10 cellular contexts compared by ENCODE assay signal in the genomic region with DNA sequence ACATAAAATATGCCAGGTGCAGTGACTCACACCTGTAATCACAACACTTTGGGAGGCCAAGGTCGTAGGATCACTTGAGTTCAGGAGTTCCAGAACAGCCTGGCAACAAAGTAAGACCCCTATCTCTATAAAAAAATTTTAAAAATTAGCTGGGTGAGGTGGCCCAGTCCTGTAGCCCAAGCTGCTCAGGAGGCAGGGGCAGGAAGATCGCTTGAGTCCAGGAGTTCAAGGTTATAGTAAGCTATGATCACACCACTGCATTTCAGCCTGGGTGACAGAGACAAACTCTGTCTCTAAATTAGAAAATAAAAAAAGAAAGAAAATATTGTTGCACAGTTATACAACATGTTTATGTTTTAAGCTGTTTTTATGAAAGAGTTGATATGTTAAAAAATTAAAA.
"Had no signal": no experiment of that assay in that cellular context is flagged by ENCODE, and none has a peak within 500 bp of the region (broad histone marks: within the 10 kb centered on the region; RNA-seq: fewer than 3 reads in every experiment).

No MANE protein-coding gene starts in this region.

- ATAC-seq: GM23338, HCT116 had no signal

- H3K9me3 ChIP-seq: HAP-1 had no signal

- H3K4me2 ChIP-seq: GM23338 had no signal

- H3K27ac ChIP-seq: GM23248 had no signal

- H3K4me3 ChIP-seq: GM23248, GM23338, HAP-1 had no signal

- DNase-seq: GM23248, GOT3, H7, H9, HCEC 1CT, HFFc6 had no signal

- H2AFZ ChIP-seq: GM23338 had no signal

- H3K9ac ChIP-seq: GM23248 had no signal

- FAIRE-seq: H1 had no signal
